ENCODE assay signal across 3 cellular contexts in genomic region chr1:68293122-68293521, GRCh38.
TF ChIP-seq lines count a peak whose summit lies in the region.

No MANE protein-coding gene starts in this region.

TF ChIP-seq in SK-N-SH, 30 proteins besides CTCF, POLR2A, EP300 and RAD21:
- TF ChIP-seq FOXJ3 (CRISPR knock-in tag; IDR thresholded peaks at IDR 0.05) (no peak), ZBTB33 (IDR thresholded peaks at IDR 0.05; ENCODE audit: borderline replicate concordance, low read depth) (no peak), TAF1 (IDR thresholded peaks at IDR 0.05; ENCODE audit: borderline replicate concordance, low read depth, low read length) (no peak), SIN3A (IDR thresholded peaks at IDR 0.05; ENCODE audit: borderline replicate concordance, low read depth, low read length) (no peak), GABPA (IDR thresholded peaks at IDR 0.05; ENCODE audit: low read depth) (no peak), MEF2A (IDR thresholded peaks at IDR 0.05; ENCODE audit: borderline replicate concordance, low read depth) (no peak)
- TF ChIP-seq, protein P1, sequence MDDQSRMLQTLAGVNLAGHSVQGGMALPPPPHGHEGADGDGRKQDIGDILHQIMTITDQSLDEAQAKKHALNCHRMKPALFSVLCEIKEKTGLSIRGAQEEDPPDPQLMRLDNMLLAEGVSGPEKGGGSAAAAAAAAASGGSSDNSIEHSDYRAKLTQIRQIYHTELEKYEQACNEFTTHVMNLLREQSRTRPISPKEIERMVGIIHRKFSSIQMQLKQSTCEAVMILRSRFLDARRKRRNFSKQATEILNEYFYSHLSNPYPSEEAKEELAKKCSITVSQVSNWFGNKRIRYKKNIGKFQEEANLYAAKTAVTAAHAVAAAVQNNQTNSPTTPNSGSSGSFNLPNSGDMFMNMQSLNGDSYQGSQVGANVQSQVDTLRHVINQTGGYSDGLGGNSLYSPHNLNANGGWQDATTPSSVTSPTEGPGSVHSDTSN (IDR thresholded peaks at IDR 0.05): no peak
- TF ChIP-seq, protein P2, sequence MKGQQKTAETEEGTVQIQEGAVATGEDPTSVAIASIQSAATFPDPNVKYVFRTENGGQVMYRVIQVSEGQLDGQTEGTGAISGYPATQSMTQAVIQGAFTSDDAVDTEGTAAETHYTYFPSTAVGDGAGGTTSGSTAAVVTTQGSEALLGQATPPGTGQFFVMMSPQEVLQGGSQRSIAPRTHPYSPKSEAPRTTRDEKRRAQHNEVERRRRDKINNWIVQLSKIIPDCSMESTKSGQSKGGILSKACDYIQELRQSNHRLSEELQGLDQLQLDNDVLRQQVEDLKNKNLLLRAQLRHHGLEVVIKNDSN (IDR thresholded peaks at IDR 0.05; ENCODE audit: borderline replicate concordance, low read depth): no peak
TF ChIP-seq in SK-N-SH: peak in this region for 0.

TF ChIP-seq in SK-N-SH treated with all-trans-retinoic acid at 6 μM for 48 hours, 23 proteins besides CTCF, POLR2A, EP300 and RAD21:
- TF ChIP-seq TOX (CRISPR knock-in tag; IDR thresholded peaks at IDR 0.05; ENCODE audit: borderline replicate concordance) (no peak), CSDC2 (CRISPR knock-in tag; IDR thresholded peaks at IDR 0.05) (no peak), CREB5 (CRISPR knock-in tag; IDR thresholded peaks at IDR 0.05; ENCODE audit: low read depth) (no peak)
- TF ChIP-seq, protein P3, sequence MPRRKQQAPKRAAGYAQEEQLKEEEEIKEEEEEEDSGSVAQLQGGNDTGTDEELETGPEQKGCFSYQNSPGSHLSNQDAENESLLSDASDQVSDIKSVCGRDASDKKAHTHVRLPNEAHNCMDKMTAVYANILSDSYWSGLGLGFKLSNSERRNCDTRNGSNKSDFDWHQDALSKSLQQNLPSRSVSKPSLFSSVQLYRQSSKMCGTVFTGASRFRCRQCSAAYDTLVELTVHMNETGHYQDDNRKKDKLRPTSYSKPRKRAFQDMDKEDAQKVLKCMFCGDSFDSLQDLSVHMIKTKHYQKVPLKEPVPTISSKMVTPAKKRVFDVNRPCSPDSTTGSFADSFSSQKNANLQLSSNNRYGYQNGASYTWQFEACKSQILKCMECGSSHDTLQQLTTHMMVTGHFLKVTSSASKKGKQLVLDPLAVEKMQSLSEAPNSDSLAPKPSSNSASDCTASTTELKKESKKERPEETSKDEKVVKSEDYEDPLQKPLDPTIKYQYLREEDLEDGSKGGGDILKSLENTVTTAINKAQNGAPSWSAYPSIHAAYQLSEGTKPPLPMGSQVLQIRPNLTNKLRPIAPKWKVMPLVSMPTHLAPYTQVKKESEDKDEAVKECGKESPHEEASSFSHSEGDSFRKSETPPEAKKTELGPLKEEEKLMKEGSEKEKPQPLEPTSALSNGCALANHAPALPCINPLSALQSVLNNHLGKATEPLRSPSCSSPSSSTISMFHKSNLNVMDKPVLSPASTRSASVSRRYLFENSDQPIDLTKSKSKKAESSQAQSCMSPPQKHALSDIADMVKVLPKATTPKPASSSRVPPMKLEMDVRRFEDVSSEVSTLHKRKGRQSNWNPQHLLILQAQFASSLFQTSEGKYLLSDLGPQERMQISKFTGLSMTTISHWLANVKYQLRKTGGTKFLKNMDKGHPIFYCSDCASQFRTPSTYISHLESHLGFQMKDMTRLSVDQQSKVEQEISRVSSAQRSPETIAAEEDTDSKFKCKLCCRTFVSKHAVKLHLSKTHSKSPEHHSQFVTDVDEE (CRISPR knock-in tag; IDR thresholded peaks at IDR 0.05): no peak
- TF ChIP-seq, protein P4, sequence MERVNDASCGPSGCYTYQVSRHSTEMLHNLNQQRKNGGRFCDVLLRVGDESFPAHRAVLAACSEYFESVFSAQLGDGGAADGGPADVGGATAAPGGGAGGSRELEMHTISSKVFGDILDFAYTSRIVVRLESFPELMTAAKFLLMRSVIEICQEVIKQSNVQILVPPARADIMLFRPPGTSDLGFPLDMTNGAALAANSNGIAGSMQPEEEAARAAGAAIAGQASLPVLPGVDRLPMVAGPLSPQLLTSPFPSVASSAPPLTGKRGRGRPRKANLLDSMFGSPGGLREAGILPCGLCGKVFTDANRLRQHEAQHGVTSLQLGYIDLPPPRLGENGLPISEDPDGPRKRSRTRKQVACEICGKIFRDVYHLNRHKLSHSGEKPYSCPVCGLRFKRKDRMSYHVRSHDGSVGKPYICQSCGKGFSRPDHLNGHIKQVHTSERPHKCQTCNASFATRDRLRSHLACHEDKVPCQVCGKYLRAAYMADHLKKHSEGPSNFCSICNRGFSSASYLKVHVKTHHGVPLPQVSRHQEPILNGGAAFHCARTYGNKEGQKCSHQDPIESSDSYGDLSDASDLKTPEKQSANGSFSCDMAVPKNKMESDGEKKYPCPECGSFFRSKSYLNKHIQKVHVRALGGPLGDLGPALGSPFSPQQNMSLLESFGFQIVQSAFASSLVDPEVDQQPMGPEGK (CRISPR knock-in tag; IDR thresholded peaks at IDR 0.05; ENCODE audit: borderline replicate concordance): no peak
TF ChIP-seq in SK-N-SH treated with all-trans-retinoic acid at 6 μM for 48 hours: peak in this region for 0.

TF ChIP-seq in HepG2, 621 proteins besides CTCF, POLR2A, EP300 and RAD21:
- TF ChIP-seq ZNF382 (CRISPR knock-in tag; IDR thresholded peaks at IDR 0.05; ENCODE audit: borderline replicate concordance) (no peak), ZFP36L2 (CRISPR knock-in tag; IDR thresholded peaks at IDR 0.05) (no peak), ARID5B (CRISPR knock-in tag; IDR thresholded peaks at IDR 0.05) (no peak), RCOR2 (CRISPR knock-in tag; IDR thresholded peaks at IDR 0.05) (no peak), BHLHE40 (IDR thresholded peaks at IDR 0.05; ENCODE audit: low read length) (no peak), CEBPG (CRISPR knock-in tag; IDR thresholded peaks at IDR 0.05) (no peak), SOX6 (IDR thresholded peaks at IDR 0.05) (no peak), SOX6 (CRISPR knock-in tag; IDR thresholded peaks at IDR 0.05) (no peak), ZSCAN21 (CRISPR knock-in tag; IDR thresholded peaks at IDR 0.05; ENCODE audit: borderline replicate concordance) (no peak), RAD51 (IDR thresholded peaks at IDR 0.05; ENCODE audit: borderline replicate concordance) (no peak), CCDC6 (CRISPR knock-in tag; IDR thresholded peaks at IDR 0.05) (no peak), SMAD1 (CRISPR knock-in tag; IDR thresholded peaks at IDR 0.05; ENCODE audit: borderline replicate concordance, low read depth) (no peak), REPIN1 (CRISPR knock-in tag; IDR thresholded peaks at IDR 0.05; ENCODE audit: borderline replicate concordance, low read depth) (no peak)
- TF ChIP-seq, protein P5, sequence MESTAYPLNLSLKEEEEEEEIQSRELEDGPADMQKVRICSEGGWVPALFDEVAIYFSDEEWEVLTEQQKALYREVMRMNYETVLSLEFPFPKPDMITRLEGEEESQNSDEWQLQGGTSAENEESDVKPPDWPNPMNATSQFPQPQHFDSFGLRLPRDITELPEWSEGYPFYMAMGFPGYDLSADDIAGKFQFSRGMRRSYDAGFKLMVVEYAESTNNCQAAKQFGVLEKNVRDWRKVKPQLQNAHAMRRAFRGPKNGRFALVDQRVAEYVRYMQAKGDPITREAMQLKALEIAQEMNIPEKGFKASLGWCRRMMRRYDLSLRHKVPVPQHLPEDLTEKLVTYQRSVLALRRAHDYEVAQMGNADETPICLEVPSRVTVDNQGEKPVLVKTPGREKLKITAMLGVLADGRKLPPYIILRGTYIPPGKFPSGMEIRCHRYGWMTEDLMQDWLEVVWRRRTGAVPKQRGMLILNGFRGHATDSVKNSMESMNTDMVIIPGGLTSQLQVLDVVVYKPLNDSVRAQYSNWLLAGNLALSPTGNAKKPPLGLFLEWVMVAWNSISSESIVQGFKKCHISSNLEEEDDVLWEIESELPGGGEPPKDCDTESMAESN (CRISPR knock-in tag; conservative IDR thresholded peaks at IDR 0.05): no peak
